ENCODE assay signal across 17 cellular contexts in the genomic region with DNA sequence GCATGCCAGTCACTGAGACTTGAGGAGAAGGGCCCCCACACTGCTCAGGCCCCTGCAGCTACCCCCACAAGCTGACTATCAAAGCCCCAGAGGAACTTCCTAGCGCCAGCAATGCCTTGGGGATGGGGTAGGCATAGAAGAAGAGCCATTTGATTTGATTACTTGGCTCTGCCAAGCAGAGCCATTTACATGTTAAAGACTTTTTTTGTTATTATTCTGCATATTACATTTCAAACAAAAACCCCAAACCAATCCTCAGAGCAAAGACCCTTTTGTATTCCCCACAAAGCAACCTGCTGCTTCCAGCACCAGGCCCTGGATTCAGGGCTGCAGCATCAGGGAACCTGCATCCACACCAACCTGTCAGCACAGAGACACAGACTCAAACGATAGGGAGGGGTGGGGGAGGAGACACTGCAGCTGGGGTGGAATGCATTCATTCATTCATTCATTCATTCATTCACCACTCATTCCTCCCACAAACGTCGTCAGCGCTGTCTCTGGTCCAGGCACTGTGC.
"Had no signal": no experiment of that assay in that cellular context is flagged by ENCODE, and none has a peak within 500 bp of the region (broad histone marks: within the 10 kb centered on the region; RNA-seq: fewer than 3 reads in every experiment).

No MANE protein-coding gene starts in this region.

- H3K36me3 Mint-ChIP-seq: natural killer cell treated with Interleukin-12 subunit alpha and Interleukin-12 subunit beta and Interleukin-15 and Interleukin-18, amount 100 ng/mL, for 72 hours had no signal

- H3K27ac ChIP-seq: breast epithelium, gastroesophageal sphincter, transverse colon had no signal

- H3K36me3 ChIP-seq: breast epithelium, gastroesophageal sphincter, transverse colon had no signal

- H3K9me3 Mint-ChIP-seq: activated T-cell treated with anti-CD3 and anti-CD28 coated beads, Interleukin-2, amount 50 U/mL, for 72 hours; natural killer cell treated with Interleukin-12 subunit alpha and Interleukin-12 subunit beta and Interleukin-15 and Interleukin-18, amount 100 ng/mL, for 72 hours had no signal

- H3K9me3 ChIP-seq: breast epithelium, gastroesophageal sphincter, transverse colon had no signal

- H3K4me3 Mint-ChIP-seq: activated T-cell treated with anti-CD3 and anti-CD28 coated beads, Interleukin-2, amount 50 U/mL, for 72 hours; natural killer cell treated with Interleukin-12 subunit alpha and Interleukin-12 subunit beta and Interleukin-15 and Interleukin-18, amount 100 ng/mL, for 72 hours had no signal

- H3K4me3 ChIP-seq: breast epithelium, gastroesophageal sphincter, transverse colon had no signal

- DNase-seq: activated CD4-positive, alpha-beta T cell treated with anti-CD3 and anti-CD28 coated beads for 1 hour; activated CD4-positive, alpha-beta T cell treated with anti-CD3 and anti-CD28 coated beads, Interleukin-2, amount 50 U/mL, for 4 hours; activated T-cell treated with anti-CD3 and anti-CD28 coated beads, Interleukin-2, amount 50 U/mL, for 72 hours; aorta; cerebellar nuclear complex; erythroblast; kidney; left ventricle myocardium superior; mesendoderm; small intestine; stimulated activated CD4-positive, alpha-beta T cell treated with anti-CD3 and anti-CD28 coated beads, Interleukin-4, amount 100 ng/mL, for 24 hours; stimulated activated naive CD4-positive, alpha-beta T cell; transverse colon had no signal

- H3K27ac Mint-ChIP-seq: activated T-cell treated with anti-CD3 and anti-CD28 coated beads, Interleukin-2, amount 50 U/mL, for 72 hours; natural killer cell treated with Interleukin-12 subunit alpha and Interleukin-12 subunit beta and Interleukin-15 and Interleukin-18, amount 100 ng/mL, for 72 hours; progenitor cell of endocrine pancreas had no signal

- H3K27me3 ChIP-seq: transverse colon had no signal

- ATAC-seq: activated T-cell treated with anti-CD3 and anti-CD28 coated beads, Interleukin-2, amount 50 U/mL, for 72 hours; gastroesophageal sphincter; left ventricle myocardium superior had no signal

- H3K4me1 ChIP-seq: breast epithelium, gastroesophageal sphincter, transverse colon had no signal
